Comparison of ENCODE assay signal across 12 cellular contexts in genomic region chr2:71561441-71562267, GRCh38.
"Had no signal": no experiment of that assay in that cellular context is flagged by ENCODE, and none has a peak within 500 bp of the region (broad histone marks: within the 10 kb centered on the region; RNA-seq: fewer than 3 reads in every experiment).

No MANE protein-coding gene starts in this region.

- H3K4me3 ChIP-seq: pancreas, stomach had no signal

- H3K9me3 ChIP-seq: pancreas, stomach had no signal

- H3K36me3 ChIP-seq: pancreas had no signal

- H3K4me1 ChIP-seq: pancreas, stomach had no signal

- H3K4me1 Mint-ChIP-seq: activated naive CD4-positive, alpha-beta T cell treated with anti-CD3 and anti-CD28 coated beads, Interleukin-2, amount 50 U/mL, for 24 hours; central memory CD8-positive, alpha-beta T cell had no signal

- H3K9me3 Mint-ChIP-seq: activated naive CD4-positive, alpha-beta T cell treated with anti-CD3 and anti-CD28 coated beads, Interleukin-2, amount 50 U/mL, for 24 hours; central memory CD8-positive, alpha-beta T cell had no signal

- H3K27me3 ChIP-seq: pancreas, stomach had no signal

- DNase-seq: activated CD4-positive, alpha-beta T cell treated with anti-CD3 and anti-CD28 coated beads, Interleukin-2, amount 50 U/mL, for 1 hour; activated T-cell treated with anti-CD3 and anti-CD28 coated beads for 4 hours; dermis blood vessel endothelial cell; hypothalamus; mammary epithelial cell; pancreas; stimulated activated CD4-positive, alpha-beta T cell treated with anti-CD3 and anti-CD28 coated beads, Interleukin-15, amount 100 ng/mL, for 24 hours; stimulated activated CD4-positive, alpha-beta T cell treated with anti-CD3 and anti-CD28 coated beads, Interleukin-4, amount 100 ng/mL, for 24 hours; stomach; T-helper 2 cell had no signal

- ATAC-seq: pancreas had no signal

- H3K27me3 Mint-ChIP-seq: activated naive CD4-positive, alpha-beta T cell treated with anti-CD3 and anti-CD28 coated beads, Interleukin-2, amount 50 U/mL, for 24 hours; central memory CD8-positive, alpha-beta T cell had no signal

- H3K36me3 Mint-ChIP-seq: activated naive CD4-positive, alpha-beta T cell treated with anti-CD3 and anti-CD28 coated beads, Interleukin-2, amount 50 U/mL, for 24 hours had no signal

- H3K4me3 Mint-ChIP-seq: activated naive CD4-positive, alpha-beta T cell treated with anti-CD3 and anti-CD28 coated beads, Interleukin-2, amount 50 U/mL, for 24 hours; central memory CD8-positive, alpha-beta T cell had no signal

- H3K27ac Mint-ChIP-seq: activated naive CD4-positive, alpha-beta T cell treated with anti-CD3 and anti-CD28 coated beads, Interleukin-2, amount 50 U/mL, for 24 hours had no signal

- H3K27ac ChIP-seq: pancreas, stomach had no signal
